In the genomic region with DNA sequence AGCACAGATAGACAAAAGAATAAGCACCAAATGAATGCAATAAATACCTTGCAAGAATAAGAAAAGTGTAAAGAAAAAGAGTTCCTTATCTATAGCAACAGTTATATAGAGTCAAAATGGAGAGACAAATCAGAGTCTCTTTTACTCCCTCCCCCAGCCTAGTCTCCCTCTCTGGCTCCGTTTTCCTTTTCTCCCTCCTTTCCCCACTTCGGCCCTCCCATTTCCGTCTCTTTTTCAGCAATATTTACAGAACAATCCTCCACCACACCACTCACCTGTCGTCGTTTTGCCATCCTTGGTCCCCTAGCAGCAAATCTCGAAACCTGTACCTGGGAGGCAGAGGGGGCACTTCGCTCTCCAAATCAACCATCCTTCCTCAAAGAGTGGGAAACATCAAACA, we compare ENCODE assay signal across 9 cellular contexts. TPM values are rescaled to one million over a fixed set of nuclear protein-coding genes. Genes with fewer than 3 reads are reported as not detected.
DNase-seq lines count a peak whose midpoint lies in the region; ATAC-seq and TF ChIP-seq lines count a peak whose summit lies in the region.
"Had no signal": no experiment of that assay in that cellular context is flagged by ENCODE, and none has a peak within 500 bp of the region (broad histone marks: within the 10 kb centered on the region; RNA-seq: fewer than 3 reads in every experiment).

No MANE protein-coding gene starts in this region.

- H3K9me3 ChIP-seq in iPS-18a (ENCODE audit: control insufficient read depth, low read depth, low read length) (no peaks in the 10 kb centered on the region), suprapubic skin (no peaks in the 10 kb centered on the region)

- H3K27me3 ChIP-seq in iPS-18a (ENCODE audit: control insufficient read depth, insufficient read depth, low read length) (no peaks in the 10 kb centered on the region), suprapubic skin (peaks cover 8% of the 10 kb centered on the region)

- TF ChIP-seq CTCF in suprapubic skin (IDR thresholded peaks at IDR 0.05), result no peak

- ATAC-seq in GM21723 (IDR thresholded peaks at IDR 0.05; ENCODE audit: unreplicated experiment) (no peak), HG03097 (IDR thresholded peaks at IDR 0.05; ENCODE audit: low FRiP score, unreplicated experiment) (no peak)

- no peak overlapping the region for H3K27ac Mint-ChIP-seq in T-helper 1 cell treated with Interleukin-12 subunit alpha and Interleukin-12 subunit beta and Interleukin-4 antibody, amounts not matched to agents 30 μg/mL and 1 μg/mL, for 36 hours
- H3K27ac Mint-ChIP-seq in activated CD4-positive, alpha-beta memory T cell treated with anti-CD3 and anti-CD28 coated beads, Interleukin-2, amount 10 ng/mL, durations not matched to agents 7 days and 5 days, result no peak overlapping the region
- H3K27ac Mint-ChIP-seq: CD4-positive, CD25-positive, alpha-beta regulatory T cell had no signal

- H3K4me3 ChIP-seq in iPS-18a (ENCODE audit: low read length) (peak overlapping the region; percentile 98), suprapubic skin (peak overlapping the region; percentile 55)

- TF ChIP-seq POLR2A in suprapubic skin (IDR thresholded peaks at IDR 0.05), result no peak

- DNase-seq in T-helper 1 cell, result no peak
- no peak for DNase-seq in activated CD4-positive, alpha-beta memory T cell treated with anti-CD3 and anti-CD28 coated beads, Interleukin-2, amount 10 ng/mL, durations not matched to agents 7 days and 5 days
- no peak for DNase-seq in suprapubic skin (ENCODE audit: low spot score in 2 of 2)
- DNase-seq in SKM-1 treated with dmso at 0.1 percent for 144 hours (lab: John Stamatoyannopoulos, UW; ENCODE audit: unreplicated experiment), result no peak
- DNase-seq: CD4-positive, CD25-positive, alpha-beta regulatory T cell had no signal

- POLR2A ChIA-PET in activated CD4-positive, alpha-beta memory T cell treated with anti-CD3 and anti-CD28 coated beads, Interleukin-2, amount 10 ng/mL, durations not matched to agents 7 days and 5 days (lab: Charles Lee), result no interaction called here

- H3K4me1 ChIP-seq in iPS-18a (ENCODE audit: control insufficient read depth, low read depth, low read length) (peaks cover 23% of the 10 kb centered on the region), suprapubic skin (peaks cover 16% of the 10 kb centered on the region)

- H3K9me3 Mint-ChIP-seq in T-helper 1 cell treated with Interleukin-12 subunit alpha and Interleukin-12 subunit beta and Interleukin-4 antibody, amounts not matched to agents 30 μg/mL and 1 μg/mL, for 36 hours, result no peaks in the 10 kb centered on the region
- H3K9me3 Mint-ChIP-seq in activated CD4-positive, alpha-beta memory T cell treated with anti-CD3 and anti-CD28 coated beads, Interleukin-2, amount 10 ng/mL, durations not matched to agents 7 days and 5 days, result no peaks in the 10 kb centered on the region

- H3K27me3 Mint-ChIP-seq in T-helper 1 cell treated with Interleukin-12 subunit alpha and Interleukin-12 subunit beta and Interleukin-4 antibody, amounts not matched to agents 30 μg/mL and 1 μg/mL, for 36 hours (ENCODE audit: low read depth), result peaks cover 49% of the 10 kb centered on the region
- H3K27me3 Mint-ChIP-seq in activated CD4-positive, alpha-beta memory T cell treated with anti-CD3 and anti-CD28 coated beads, Interleukin-2, amount 10 ng/mL, durations not matched to agents 7 days and 5 days, result peaks cover 40% of the 10 kb centered on the region

- H3K4me1 Mint-ChIP-seq in T-helper 1 cell treated with Interleukin-12 subunit alpha and Interleukin-12 subunit beta and Interleukin-4 antibody, amounts not matched to agents 30 μg/mL and 1 μg/mL, for 36 hours (ENCODE audit: low read depth), result peaks cover 7% of the 10 kb centered on the region
- H3K4me1 Mint-ChIP-seq in activated CD4-positive, alpha-beta memory T cell treated with anti-CD3 and anti-CD28 coated beads, Interleukin-2, amount 10 ng/mL, durations not matched to agents 7 days and 5 days, result peaks cover 6% of the 10 kb centered on the region

- TF ChIP-seq EP300 in suprapubic skin (IDR thresholded peaks at IDR 0.05), result no peak

- CTCF ChIA-PET in activated CD4-positive, alpha-beta memory T cell treated with anti-CD3 and anti-CD28 coated beads, Interleukin-2, amount 10 ng/mL, durations not matched to agents 7 days and 5 days (lab: Charles Lee), result no interaction called here

- H3K9ac ChIP-seq in iPS-18a (ENCODE audit: low read length), result peak overlapping the region; percentile 96

- H3K27ac ChIP-seq in iPS-18a (ENCODE audit: low read length) (peak overlapping the region; percentile 97), suprapubic skin (peak overlapping the region; percentile 74)

- peak overlapping the region; percentile 52 for H3K4me3 Mint-ChIP-seq in T-helper 1 cell treated with Interleukin-12 subunit alpha and Interleukin-12 subunit beta and Interleukin-4 antibody, amounts not matched to agents 30 μg/mL and 1 μg/mL, for 36 hours
- peak overlapping the region; percentile 66 for H3K4me3 Mint-ChIP-seq in activated CD4-positive, alpha-beta memory T cell treated with anti-CD3 and anti-CD28 coated beads, Interleukin-2, amount 10 ng/mL, durations not matched to agents 7 days and 5 days
- H3K4me3 Mint-ChIP-seq: CD4-positive, CD25-positive, alpha-beta regulatory T cell had no signal

- no peaks in the 10 kb centered on the region for H3K36me3 Mint-ChIP-seq in T-helper 1 cell treated with Interleukin-12 subunit alpha and Interleukin-12 subunit beta and Interleukin-4 antibody, amounts not matched to agents 30 μg/mL and 1 μg/mL, for 36 hours (ENCODE audit: low read depth)
- no peaks in the 10 kb centered on the region for H3K36me3 Mint-ChIP-seq in activated CD4-positive, alpha-beta memory T cell treated with anti-CD3 and anti-CD28 coated beads, Interleukin-2, amount 10 ng/mL, durations not matched to agents 7 days and 5 days (ENCODE audit: low read depth)
- H3K36me3 Mint-ChIP-seq: CD4-positive, CD25-positive, alpha-beta regulatory T cell had no signal

- H3K36me3 ChIP-seq in iPS-18a (ENCODE audit: control insufficient read depth, low read depth, low read length) (no peaks in the 10 kb centered on the region), suprapubic skin (no peaks in the 10 kb centered on the region)

- WGBS in suprapubic skin, result 1% methylated on average over 7 of the region's 7 CpGs

RNA-seq across cellular contexts. Expression of gene KCNT2, which starts 0.3 kb away (rescaled TPM):
- not detected for total RNA-seq in activated CD4-positive, alpha-beta memory T cell treated with anti-CD3 and anti-CD28 coated beads, Interleukin-2, amount 10 ng/mL, durations not matched to agents 7 days and 5 days
- total RNA-seq in suprapubic skin, result 1 to 10 TPM in 1 of 4 donors, under 1 TPM in 3; 0.34 to 2.5 (median 0.34) TPM
- total RNA-seq: CD4-positive, CD25-positive, alpha-beta regulatory T cell had no signal

RNA-seq across cellular contexts. Expression of gene CFH, which starts 43.9 kb away (rescaled TPM):
- 10 to 100 TPM; 22.9 to 23.6 TPM for total RNA-seq in activated CD4-positive, alpha-beta memory T cell treated with anti-CD3 and anti-CD28 coated beads, Interleukin-2, amount 10 ng/mL, durations not matched to agents 7 days and 5 days
- total RNA-seq in suprapubic skin, result 10 to 100 TPM; 12.8 to 45.2 (median 27.3) TPM
